Comparison of ENCODE assay signal across 8 cellular contexts in the genomic region with DNA sequence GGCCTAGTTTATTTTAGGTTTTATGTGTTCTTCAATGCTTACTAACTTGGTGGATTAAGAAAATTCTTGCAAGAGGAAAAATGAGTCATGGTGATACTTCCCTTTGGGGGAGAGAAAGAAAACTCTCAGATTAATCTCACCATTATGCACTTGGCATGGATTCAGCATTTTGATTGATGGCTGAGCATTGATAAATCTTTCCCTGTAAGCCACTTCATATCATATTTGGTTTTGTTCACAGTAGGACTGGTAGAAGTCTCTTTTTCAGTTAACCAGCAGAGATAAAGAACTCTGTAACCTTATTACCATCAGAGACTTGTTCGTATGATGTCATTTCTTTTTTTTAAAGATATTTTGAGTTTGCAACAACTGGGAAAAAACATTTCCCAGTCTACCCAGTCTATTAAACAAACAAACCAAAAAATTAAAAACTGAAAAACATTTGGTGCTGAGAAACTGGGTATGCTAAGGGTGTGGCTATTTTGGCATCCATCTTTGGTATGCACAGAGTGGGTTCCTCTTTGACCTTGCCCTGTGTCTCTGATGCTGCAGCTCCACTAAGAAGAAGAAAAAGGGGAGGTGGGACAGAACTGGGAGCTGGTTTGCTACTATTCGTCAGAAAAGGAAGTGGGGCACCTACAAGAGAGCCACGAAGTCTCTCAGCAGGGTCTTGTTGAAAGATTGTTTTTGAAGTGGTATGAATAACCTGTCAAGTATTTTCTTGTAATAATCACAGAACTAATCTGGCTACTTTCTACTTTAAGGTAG. TPM values are rescaled to one million over a fixed set of nuclear protein-coding genes. Genes with fewer than 3 reads are reported as not detected.
DNase-seq lines count a peak whose midpoint lies in the region; ATAC-seq and TF ChIP-seq lines count a peak whose summit lies in the region.

No MANE protein-coding gene starts in this region.

- no peaks in the 10 kb centered on the region for H3K36me3 ChIP-seq in breast epithelium
- peaks cover 0 to 2% of the 10 kb centered on the region in 2 donors for H3K36me3 ChIP-seq in aorta (ENCODE audit: control insufficient read depth in 1 of 2, insufficient read depth in 2 of 2, low read length in 1 of 2)

- ATAC-seq in aorta (ENCODE audit: low FRiP score) (peak; percentile 5), GM19467 (IDR thresholded peaks at IDR 0.05; ENCODE audit: unreplicated experiment) (no peak)

- H3K27ac ChIP-seq in breast epithelium (no peak overlapping the region), aorta (ENCODE audit: low read depth in 1 of 2, low read length in 2 of 2) (no peak overlapping the region)

- H3K4me1 Mint-ChIP-seq in MCF 10A (ENCODE audit: insufficient read depth, unreplicated experiment), result peaks cover 59% of the 10 kb centered on the region
- peaks cover 56% of the 10 kb centered on the region for H3K4me1 Mint-ChIP-seq in activated naive CD8-positive, alpha-beta T cell treated with anti-CD3 and anti-CD28 coated beads for 36 hours
- peaks cover 68 to 96% of the 10 kb centered on the region in 2 donors for H3K4me1 Mint-ChIP-seq in immature natural killer cell

- H3K9me3 Mint-ChIP-seq in MCF 10A (ENCODE audit: unreplicated experiment) (peaks cover 7% of the 10 kb centered on the region), immature natural killer cell (no peaks in the 10 kb centered on the region)
- H3K9me3 Mint-ChIP-seq in activated naive CD8-positive, alpha-beta T cell treated with anti-CD3 and anti-CD28 coated beads for 36 hours, result no peaks in the 10 kb centered on the region

- TF ChIP-seq CTCF in MCF 10A (IDR thresholded peaks at IDR 0.05; ENCODE audit: unreplicated experiment) (no peak), breast epithelium (IDR thresholded peaks at IDR 0.05) (no peak)

- H3K27me3 Mint-ChIP-seq in MCF 10A (ENCODE audit: insufficient read depth, unreplicated experiment) (no peaks in the 10 kb centered on the region), immature natural killer cell (ENCODE audit: low read depth in 3 of 3) (no peaks in the 10 kb centered on the region)
- H3K27me3 Mint-ChIP-seq in activated naive CD8-positive, alpha-beta T cell treated with anti-CD3 and anti-CD28 coated beads for 36 hours, result no peaks in the 10 kb centered on the region

- H3K9me3 ChIP-seq in breast epithelium (no peaks in the 10 kb centered on the region), aorta (ENCODE audit: control insufficient read depth, low read length) (no peaks in the 10 kb centered on the region)

- intact Hi-C loops in MCF 10A (cut with micrococcal nuclease), result no loop called here
- intact Hi-C loops in breast epithelium (cut with DNase I; ENCODE audit: low total_unique reads), result no loop called here
- intact Hi-C loops in aorta (cut with DNase I), result no loop called here

- H3K27me3 ChIP-seq in breast epithelium, result no peaks in the 10 kb centered on the region
- no peaks in the 10 kb centered on the region for H3K27me3 ChIP-seq in aorta (ENCODE audit: control insufficient read depth in 1 of 2, insufficient read depth in 2 of 2, low read length in 1 of 2)

- POLR2A ChIA-PET in MCF 10A (lab: Yijun Ruan, JAX), result interaction anchor here (1.1 to 2.4 kb wide), 3 partner anchors 16 to 28 kb away, joined by 3 to 18 read pairs (median 4); a partner anchor contains a TSS

- DNase-seq in MCF 10A (ENCODE audit: unreplicated experiment) (peak; percentile 92), breast epithelium (ENCODE audit: low spot score in 2 of 2) (no peak), immature natural killer cell (no peak), aorta (no peak), amygdala (lab: John Stamatoyannopoulos, UW) (no peak), activated gamma-delta T cell treated with Interleukin-2 at 50 U/mL for 16 hours (no peak)
- DNase-seq in activated naive CD8-positive, alpha-beta T cell treated with anti-CD3 and anti-CD28 coated beads for 36 hours, result no peak

- CTCF ChIA-PET in MCF 10A (lab: Yijun Ruan, JAX), result no interaction called here

- no peaks in the 10 kb centered on the region for H3K4me1 ChIP-seq in breast epithelium
- H3K4me1 ChIP-seq in aorta (ENCODE audit: control insufficient read depth in 1 of 2, insufficient read depth in 2 of 2, low read length in 2 of 2), result peaks cover 4 to 16% of the 10 kb centered on the region in 2 donors

- H3K4me3 ChIP-seq in breast epithelium (no peak overlapping the region), aorta (ENCODE audit: low read length in 2 of 2) (no peak overlapping the region)

- H3K4me3 Mint-ChIP-seq in MCF 10A (ENCODE audit: unreplicated experiment) (peak overlapping the region; percentile 6), immature natural killer cell (peak overlapping the region in 4 of 5 donors; percentile 4 to 52 (median 22))
- peak overlapping the region; percentile 38 for H3K4me3 Mint-ChIP-seq in activated naive CD8-positive, alpha-beta T cell treated with anti-CD3 and anti-CD28 coated beads for 36 hours

- H3K36me3 Mint-ChIP-seq in MCF 10A (ENCODE audit: insufficient read depth, unreplicated experiment), result peaks cover 12% of the 10 kb centered on the region
- H3K36me3 Mint-ChIP-seq in activated naive CD8-positive, alpha-beta T cell treated with anti-CD3 and anti-CD28 coated beads for 36 hours, result peaks cover 4% of the 10 kb centered on the region
- H3K36me3 Mint-ChIP-seq in immature natural killer cell, result no peaks in the 10 kb centered on the region

- BruUV-seq in MCF 10A (replicated peaks; lab: Mats Ljungman, UMichigan), result no TSS peak

- TF ChIP-seq POLR2A in breast epithelium (IDR thresholded peaks at IDR 0.05), result no peak

- peak overlapping the region; percentile 93 for H3K27ac Mint-ChIP-seq in MCF 10A (ENCODE audit: low read depth, unreplicated experiment)
- H3K27ac Mint-ChIP-seq in activated naive CD8-positive, alpha-beta T cell treated with anti-CD3 and anti-CD28 coated beads for 36 hours, result peak overlapping the region; percentile 62
- H3K27ac Mint-ChIP-seq in immature natural killer cell, result peak overlapping the region in 5 of 6 donors; percentile 13 to 63 (median 55)

- WGBS in aorta, 2 donors, result 52 to 63% methylated on average over 3 of the region's 3 CpGs

RNA-seq across cellular contexts. Expression of a gene that starts 17.2 kb away (rescaled TPM):
- 93.5 and 94.6 TPM in 2 replicates for total RNA-seq in MCF 10A (2022)
- total RNA-seq in breast epithelium, result 10 to 100 TPM; 24.9 to 31.4 (median 27.5) TPM
- 10 to 100 TPM; 45.9 to 48.9 TPM for total RNA-seq in activated naive CD8-positive, alpha-beta T cell treated with anti-CD3 and anti-CD28 coated beads for 36 hours
- 10 to 100 TPM; 28.9 to 50.9 (median 38.7) TPM for polyA plus RNA-seq in immature natural killer cell
- 10 to 100 TPM; 47.8 to 57.3 TPM for total RNA-seq in aorta
- 10 to 100 TPM; 11.0 to 11.6 TPM for polyA plus RNA-seq in aorta
